In genomic region chr12:69807101-69807897, GRCh38 we compare ENCODE assay signal across 10 cellular contexts. TPM values are rescaled to one million over a fixed set of nuclear protein-coding genes. Genes with fewer than 3 reads are reported as not detected.
"Had no signal": no experiment of that assay in that cellular context is flagged by ENCODE, and none has a peak within 500 bp of the region (broad histone marks: within the 10 kb centered on the region; RNA-seq: fewer than 3 reads in every experiment).

No MANE protein-coding gene starts in this region.

RNA-seq across cellular contexts. Expression of gene MYRFL, which starts 17.7 kb away (rescaled TPM):
- total RNA-seq: activated CD4-positive, alpha-beta memory T cell treated with anti-CD3 and anti-CD28 coated beads, Interleukin-2, amount 10 ng/mL, durations not matched to agents 7 days and 5 days; activated CD4-positive, alpha-beta T cell treated with anti-CD3 and anti-CD28 coated beads for 36 hours; activated CD4-positive, alpha-beta T cell treated with anti-CD3 and anti-CD28 coated beads, Interleukin-2, amount 10 ng/mL, durations not matched to agents 7 days and 5 days; activated CD8-positive, alpha-beta memory T cell treated with anti-CD3 and anti-CD28 coated beads, Interleukin-2, amount 10 ng/mL, durations not matched to agents 7 days and 5 days; activated CD8-positive, alpha-beta T cell treated with anti-CD3 and anti-CD28 coated beads, Interleukin-2, amount 10 ng/mL, durations not matched to agents 7 days and 5 days; activated naive CD8-positive, alpha-beta T cell treated with anti-CD3 and anti-CD28 coated beads, Interleukin-2, amount 10 ng/mL, durations not matched to agents 7 days and 5 days; activated T-helper 2 cell treated with anti-CD3 and anti-CD28 coated beads, Interferon-gamma antibody, Interleukin-2, Interleukin-4, amounts not matched to agents 10 μg/mL and 5 μg/mL and 100 μg/mL, durations not matched to agents 14 hours and 24 hours and 36 hours; T-cell; T-helper 17 cell; T-helper 2 cell treated with Interferon-gamma antibody and Interleukin-4, amounts not matched to agents 100 ng/mL and 5 ng/mL, for 36 hours had no signal
